ENCODE assay signal across 16 cellular contexts in genomic region chrX:40411350-40412111, GRCh38.
DNase-seq lines count a peak whose midpoint lies in the region; ATAC-seq and TF ChIP-seq lines count a peak whose summit lies in the region.
"Had no signal": no experiment of that assay in that cellular context is flagged by ENCODE, and none has a peak within 500 bp of the region (broad histone marks: within the 10 kb centered on the region; RNA-seq: fewer than 3 reads in every experiment).

No MANE protein-coding gene starts in this region.

- DNase-seq in DMS 273 (lab: John Stamatoyannopoulos, UW; ENCODE audit: unreplicated experiment): peak; percentile 22
- no peak for DNase-seq in DMS 273 treated with DMSO at 0.1 percent for 48 hours (lab: John Stamatoyannopoulos, UW)
- DNase-seq in HFF-Myc (ENCODE audit: extremely low read depth, low read depth): no peak
- DNase-seq in OCI-M1 (lab: John Stamatoyannopoulos, UW): peak; percentile 25
- DNase-seq in foreskin keratinocyte: no peak
- no peak for DNase-seq in globus pallidus (ENCODE audit: low spot score)
- no peak for DNase-seq in activated CD8-positive, alpha-beta memory T cell treated with anti-CD3 and anti-CD28 coated beads, Interleukin-2, amount 10 ng/mL, durations not matched to agents 7 days and 5 days
- no peak for DNase-seq in ascending aorta (ENCODE audit: low spot score in 2 of 2)
- DNase-seq: Calu3; esophagus squamous epithelium; GOT3; mammary epithelial cell; nucleus accumbens; SHP77; stimulated activated CD4-positive, alpha-beta T cell treated with anti-CD3 and anti-CD28 coated beads, Interleukin-12 subunit alpha, Interleukin-12 subunit beta, amount 100 ng/mL, for 4 hours had no signal

- CTCF ChIA-PET in activated CD8-positive, alpha-beta memory T cell treated with anti-CD3 and anti-CD28 coated beads, Interleukin-2, amount 10 ng/mL, durations not matched to agents 7 days and 5 days (lab: Charles Lee): no interaction called here

- no peaks in the 10 kb centered on the region for H3K4me1 Mint-ChIP-seq in activated CD8-positive, alpha-beta memory T cell treated with anti-CD3 and anti-CD28 coated beads, Interleukin-2, amount 10 ng/mL, durations not matched to agents 7 days and 5 days

- H3K36me3 ChIP-seq in ascending aorta: no peaks in the 10 kb centered on the region
- H3K36me3 ChIP-seq: esophagus squamous epithelium had no signal

- TF ChIP-seq CTCF in HFF-Myc (IDR thresholded peaks at IDR 0.05; ENCODE audit: low read depth, low read length, missing control alignments) (peak; percentile 26), foreskin keratinocyte (conservative IDR thresholded peaks at IDR 0.05) (peak; percentile 22), ascending aorta (IDR thresholded peaks at IDR 0.05) (no peak)

- H3K27me3 ChIP-seq in foreskin keratinocyte (no peaks in the 10 kb centered on the region), ascending aorta (no peaks in the 10 kb centered on the region)
- H3K27me3 ChIP-seq: esophagus squamous epithelium had no signal

- H3K4me3 Mint-ChIP-seq in activated CD8-positive, alpha-beta memory T cell treated with anti-CD3 and anti-CD28 coated beads, Interleukin-2, amount 10 ng/mL, durations not matched to agents 7 days and 5 days: no peak overlapping the region

- H3K9me3 ChIP-seq in ascending aorta: no peaks in the 10 kb centered on the region
- H3K9me3 ChIP-seq: esophagus squamous epithelium had no signal

- intact Hi-C loops in ascending aorta (cut with DNase I): no loop called here

- H3K4me3 ChIP-seq in HFF-Myc (replicated peaks; ENCODE audit: low read depth, low read length) (no peak overlapping the region), ascending aorta (no peak overlapping the region)
- H3K4me3 ChIP-seq: esophagus squamous epithelium had no signal

- no peaks in the 10 kb centered on the region for H3K9me3 Mint-ChIP-seq in activated CD8-positive, alpha-beta memory T cell treated with anti-CD3 and anti-CD28 coated beads, Interleukin-2, amount 10 ng/mL, durations not matched to agents 7 days and 5 days (ENCODE audit: low read depth)

- H3K27ac ChIP-seq in foreskin keratinocyte (no peak overlapping the region), ascending aorta (no peak overlapping the region)
- H3K27ac ChIP-seq: esophagus squamous epithelium, VCaP had no signal

- H3K27ac Mint-ChIP-seq in activated CD8-positive, alpha-beta memory T cell treated with anti-CD3 and anti-CD28 coated beads, Interleukin-2, amount 10 ng/mL, durations not matched to agents 7 days and 5 days: no peak overlapping the region

- ATAC-seq in foreskin keratinocyte: no peak
- no peak for ATAC-seq in activated CD8-positive, alpha-beta memory T cell treated with anti-CD3 and anti-CD28 coated beads, Interleukin-2, amount 10 ng/mL, durations not matched to agents 7 days and 5 days

- H3K36me3 Mint-ChIP-seq in activated CD8-positive, alpha-beta memory T cell treated with anti-CD3 and anti-CD28 coated beads, Interleukin-2, amount 10 ng/mL, durations not matched to agents 7 days and 5 days: no peaks in the 10 kb centered on the region

- peaks cover 11% of the 10 kb centered on the region for H3K27me3 Mint-ChIP-seq in activated CD8-positive, alpha-beta memory T cell treated with anti-CD3 and anti-CD28 coated beads, Interleukin-2, amount 10 ng/mL, durations not matched to agents 7 days and 5 days

- H3K4me1 ChIP-seq in foreskin keratinocyte (no peaks in the 10 kb centered on the region), ascending aorta (no peaks in the 10 kb centered on the region)

Comparison
In these comparisons a context has a peak if more than half of its experiments do, and no peak if none do; other contexts are left out.
1. DNase-seq: peak in DMS 273 (single experiment) and OCI-M1 (single experiment); none in DMS 273 treated with DMSO at 0.1 percent for 48 hours (single experiment), HFF-Myc (single experiment), foreskin keratinocyte (0 of 2), globus pallidus (single experiment), activated CD8-positive, alpha-beta memory T cell treated with anti-CD3 and anti-CD28 coated beads, Interleukin-2, amount 10 ng/mL, durations not matched to agents 7 days and 5 days (single experiment) and ascending aorta (0 of 2).
2. CTCF ChIP-seq: peak in HFF-Myc (single experiment) and foreskin keratinocyte (single experiment); none in ascending aorta (0 of 3).